8 cellular contexts compared by ENCODE assay signal in the genomic region with DNA sequence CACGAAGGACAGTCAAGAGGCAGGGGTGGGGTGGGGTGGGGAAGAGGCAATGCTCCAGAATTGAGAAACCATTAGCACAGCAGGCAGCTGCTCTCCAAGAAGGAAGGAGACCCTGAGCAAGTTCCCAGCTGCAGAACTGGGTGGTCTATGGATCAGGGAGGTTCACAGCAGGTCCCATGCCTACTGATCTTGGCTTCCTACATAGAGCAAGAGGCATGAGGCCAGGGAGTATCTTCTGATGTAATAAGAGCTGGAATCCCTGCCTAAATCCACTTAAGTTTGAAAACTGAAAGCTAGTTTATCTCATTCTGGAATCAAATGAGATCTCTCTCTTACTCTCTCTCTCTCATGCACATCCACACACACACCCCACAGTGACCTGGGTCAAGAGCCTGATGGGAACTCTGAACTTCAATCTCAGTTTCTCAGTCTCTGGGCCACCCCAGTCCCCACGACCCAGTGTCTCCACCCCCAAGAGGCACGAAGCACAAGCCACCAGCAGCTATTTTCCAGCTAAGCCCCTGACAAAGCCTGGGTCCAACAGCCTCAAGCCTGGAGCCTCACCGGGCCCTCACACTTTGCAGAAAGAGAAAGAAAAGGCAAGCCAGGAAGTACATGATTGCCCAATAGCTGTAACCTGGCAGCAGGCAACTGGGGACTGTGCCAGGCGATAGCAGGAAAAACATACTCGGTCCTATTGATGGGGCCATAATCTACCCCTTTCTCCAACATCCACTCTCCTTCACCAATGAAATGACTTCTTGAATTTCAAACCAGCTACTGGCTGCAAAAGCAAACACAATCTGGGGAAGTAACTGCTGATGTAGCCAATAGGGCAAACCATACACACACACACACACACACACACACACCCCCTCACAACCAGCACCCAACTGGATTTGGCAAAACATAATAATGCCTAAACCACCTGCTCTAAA. TPM values are rescaled to one million over a fixed set of nuclear protein-coding genes. Genes with fewer than 3 reads are reported as not detected.
DNase-seq lines count a peak whose midpoint lies in the region; ATAC-seq and TF ChIP-seq lines count a peak whose summit lies in the region.

No MANE protein-coding gene starts in this region.

- H3K4me3 Mint-ChIP-seq in activated T-cell treated with anti-CD3 and anti-CD28 coated beads, Interleukin-2, amount 50 U/mL, for 24 hours, result peak overlapping the region; percentile 91

- peak overlapping the region; percentile 35 to 86 for H3K4me3 ChIP-seq in foreskin fibroblast (ENCODE audit: low read depth in 1 of 2, low read length in 2 of 2)
- no peak overlapping the region for H3K4me3 ChIP-seq in ovary

- peaks cover 75% of the 10 kb centered on the region for H3K4me1 Mint-ChIP-seq in activated T-cell treated with anti-CD3 and anti-CD28 coated beads, Interleukin-2, amount 50 U/mL, for 24 hours (ENCODE audit: low read depth)

- ATAC-seq in HG03139 (IDR thresholded peaks at IDR 0.05; ENCODE audit: unreplicated experiment) (no peak), GM19328 (IDR thresholded peaks at IDR 0.05; ENCODE audit: unreplicated experiment) (no peak)

- no peaks in the 10 kb centered on the region for H3K9me3 ChIP-seq in ES-I3 (ENCODE audit: control insufficient read depth, insufficient read depth, low read length)
- no peaks in the 10 kb centered on the region for H3K9me3 ChIP-seq in ovary

- no peaks in the 10 kb centered on the region for H3K27me3 ChIP-seq in ovary

- H3K27me3 Mint-ChIP-seq in activated T-cell treated with anti-CD3 and anti-CD28 coated beads, Interleukin-2, amount 50 U/mL, for 24 hours, result no peaks in the 10 kb centered on the region

- 42 to 56% (median 44%) methylated on average over 6 of the region's 6 CpGs for WGBS in ovary, 3 donors

- peaks cover 49% of the 10 kb centered on the region for H3K4me1 ChIP-seq in ES-I3 (ENCODE audit: insufficient read depth, low read length)
- peaks cover 15% of the 10 kb centered on the region for H3K4me1 ChIP-seq in ovary (ENCODE audit: insufficient read depth)

- peak overlapping the region; percentile 83 for H3K27ac Mint-ChIP-seq in activated T-cell treated with anti-CD3 and anti-CD28 coated beads, Interleukin-2, amount 50 U/mL, for 24 hours

- no peak for TF ChIP-seq CTCF in foreskin fibroblast (IDR thresholded peaks at IDR 0.05; ENCODE audit: low read depth, low read length)
- TF ChIP-seq CTCF in ovary (IDR thresholded peaks at IDR 0.05), result no peak

- TF ChIP-seq POLR2A in ovary (IDR thresholded peaks at IDR 0.05), result no peak

- intact Hi-C loops in ovary (cut with DNase I), result loop anchor here in 1 of 4 donors (5.0 kb wide), 1 partner anchor 42 kb away; no protein-coding TSS in a partner anchor

- H3K36me3 ChIP-seq in ES-I3 (ENCODE audit: insufficient read depth, low read length) (peaks cover 3% of the 10 kb centered on the region; the same call in 1 of the 2 replicates), ovary (no peaks in the 10 kb centered on the region)

- TF ChIP-seq EP300 in ovary (IDR thresholded peaks at IDR 0.05), result no peak

- DNase-seq in NCI-H2081 (lab: John Stamatoyannopoulos, UW) (peak; percentile 88 to 98), foreskin fibroblast (peak; percentile 66 to 79), ovary (peak; percentile 59 to 77 (median 76)), COLO829 (ENCODE audit: low spot score) (no peak)
- DNase-seq in activated T-cell treated with anti-CD3 and anti-CD28 coated beads, Interleukin-2, amount 50 U/mL, for 24 hours, result peak; percentile 54

- H3K9ac ChIP-seq in ES-I3 (ENCODE audit: low read depth, low read length), result peak overlapping the region; percentile 43; the same call in 1 of the 2 replicates

- H3K36me3 Mint-ChIP-seq in activated T-cell treated with anti-CD3 and anti-CD28 coated beads, Interleukin-2, amount 50 U/mL, for 24 hours (ENCODE audit: low read depth), result peaks cover 5% of the 10 kb centered on the region

- no peaks in the 10 kb centered on the region for H3K9me3 Mint-ChIP-seq in activated T-cell treated with anti-CD3 and anti-CD28 coated beads, Interleukin-2, amount 50 U/mL, for 24 hours

- H3K27ac ChIP-seq in ovary, result no peak overlapping the region

RNA-seq across cellular contexts. Expression of a gene that starts 2.2 kb away (rescaled TPM):
- 10 to 100 TPM in 1 of 7 donors, 1 to 10 TPM in 6; 2.7 to 53.2 (median 3.7) TPM for total RNA-seq in ovary
- 1 to 10 TPM; 1.2 to 1.5 TPM for polyA plus RNA-seq in ovary

RNA-seq across cellular contexts. Expression of a gene that starts 37.4 kb away (rescaled TPM):
- 100 to 1,000 TPM; 111 to 457 (median 270) TPM for total RNA-seq in ovary
- polyA plus RNA-seq in ovary, result 100 to 1,000 TPM; 112 to 296 TPM
